In the genomic region with DNA sequence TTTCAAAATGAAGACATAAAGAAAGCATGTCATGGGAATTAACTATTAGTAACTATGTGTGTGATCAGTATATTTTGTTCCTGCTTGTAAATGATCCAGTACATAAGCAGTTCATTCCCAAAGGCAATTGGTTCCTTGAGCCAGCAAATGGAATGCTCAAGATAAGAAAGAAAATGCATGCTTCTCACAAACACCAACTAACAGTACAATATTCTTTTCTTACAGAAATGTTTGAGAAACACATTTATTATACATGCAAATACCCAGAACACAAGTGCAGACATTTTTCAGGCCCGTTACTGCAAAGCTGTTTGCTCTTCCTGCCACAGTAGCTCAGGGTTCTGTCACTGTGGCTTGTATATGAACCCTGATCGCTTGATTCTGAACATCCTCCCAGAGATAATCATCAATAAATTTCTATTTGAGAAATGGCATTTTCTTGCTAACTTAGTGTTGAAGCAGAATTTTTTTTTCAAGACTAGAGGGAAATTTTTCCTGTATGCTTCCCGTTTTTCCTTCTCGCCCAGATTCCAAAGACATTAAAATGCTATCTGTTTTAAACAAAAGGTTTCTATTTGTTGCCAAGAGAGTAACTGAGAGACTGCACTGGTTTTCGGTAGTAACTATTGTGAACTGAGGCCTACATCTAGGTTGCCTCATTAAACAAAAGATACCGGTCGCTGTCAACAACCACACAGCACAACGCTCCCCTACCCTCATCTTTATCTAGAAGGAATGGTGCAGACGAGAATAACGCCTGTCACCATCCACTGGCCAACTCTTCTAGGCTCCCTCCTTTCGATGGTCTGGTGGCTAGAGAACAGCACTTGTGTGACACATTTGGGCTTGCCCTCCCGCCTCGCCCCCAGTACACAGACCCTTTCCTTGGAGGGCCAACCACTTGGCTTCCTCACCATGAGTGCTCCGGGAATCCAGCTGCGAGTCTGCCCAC, we compare ENCODE assay signal across 8 cellular contexts. TPM values are rescaled to one million over a fixed set of nuclear protein-coding genes. Genes with fewer than 3 reads are reported as not detected.
DNase-seq lines count a peak whose midpoint lies in the region; ATAC-seq and TF ChIP-seq lines count a peak whose summit lies in the region.

No MANE protein-coding gene starts in this region.

- no peak overlapping the region for H2AFZ ChIP-seq in OCI-LY7 (ENCODE audit: low read length)

- no peaks in the 10 kb centered on the region for H3K27me3 Mint-ChIP-seq in CD4-positive, alpha-beta memory T cell
- H3K27me3 Mint-ChIP-seq in naive thymus-derived CD4-positive, alpha-beta T cell: no peaks in the 10 kb centered on the region

- H3K9me2 ChIP-seq in OCI-LY7 (ENCODE audit: insufficient read depth, low read length): no peaks in the 10 kb centered on the region

- H3K9ac ChIP-seq in HUES6 (ENCODE audit: low read length): peak overlapping the region; percentile 88

- TF ChIP-seq EP300 in esophagus muscularis mucosa (IDR thresholded peaks at IDR 0.05): no peak

- 3% methylated on average over 15 of the region's 15 CpGs for WGBS in esophagus muscularis mucosa

- peaks cover 0 to 5% (median 0%) of the 10 kb centered on the region in 8 donors for H3K9me3 Mint-ChIP-seq in CD4-positive, alpha-beta memory T cell
- H3K9me3 Mint-ChIP-seq in naive thymus-derived CD4-positive, alpha-beta T cell: no peaks in the 10 kb centered on the region

- TF ChIP-seq POLR2A in esophagus muscularis mucosa (IDR thresholded peaks at IDR 0.05; ENCODE audit: low read depth): no peak

- H3K27ac Mint-ChIP-seq in CD4-positive, alpha-beta memory T cell: peak overlapping the region; percentile 72 to 94 (median 82)
- H3K27ac Mint-ChIP-seq in naive thymus-derived CD4-positive, alpha-beta T cell: peak overlapping the region; percentile 82 to 97 (median 92)

- no peaks in the 10 kb centered on the region for H3K79me2 ChIP-seq in OCI-LY7 (ENCODE audit: insufficient read depth, low read depth, low read length)

- TF ChIP-seq CTCF in esophagus muscularis mucosa (IDR thresholded peaks at IDR 0.05): no peak
- no peak for TF ChIP-seq CTCF in OCI-LY7 (conservative IDR thresholded peaks at IDR 0.05; ENCODE audit: low read length)

- CTCF ChIA-PET in CD4-positive, alpha-beta memory T cell (lab: Charles Lee; ENCODE audit: partially characterized antibody): interaction anchor here (0.9 to 1.6 kb wide), 6 partner anchors 23 to 92 kb away, joined by 3 to 7 read pairs (median 3); no protein-coding TSS in a partner anchor
- CTCF ChIA-PET in naive thymus-derived CD4-positive, alpha-beta T cell (lab: Charles Lee): interaction anchor here (0.7 to 1.0 kb wide), 3 partner anchors 13 to 188 kb away, joined by 3 to 6 read pairs (median 4); no protein-coding TSS in a partner anchor
- CTCF ChIA-PET in OCI-LY7 (lab: Charles Lee; ENCODE audit: unreplicated experiment): no interaction called here

- H3K27me3 ChIP-seq in CD4-positive, alpha-beta memory T cell (ENCODE audit: insufficient read depth, low read length): no peaks in the 10 kb centered on the region
- H3K27me3 ChIP-seq in HUES6 (ENCODE audit: control insufficient read depth, insufficient read depth, low read length) (no peaks in the 10 kb centered on the region), esophagus muscularis mucosa (no peaks in the 10 kb centered on the region)
- H3K27me3 ChIP-seq in naive thymus-derived CD4-positive, alpha-beta T cell (ENCODE audit: control insufficient read depth in 2 of 2, insufficient read depth in 2 of 2, low read length in 2 of 2): no peaks in the 10 kb centered on the region

- peaks cover 66% of the 10 kb centered on the region for H3K4me1 ChIP-seq in CD4-positive, alpha-beta memory T cell (ENCODE audit: insufficient read depth, low read length)
- peaks cover 38% of the 10 kb centered on the region for H3K4me1 ChIP-seq in HUES6 (ENCODE audit: control insufficient read depth, insufficient read depth, low read length)
- H3K4me1 ChIP-seq in esophagus muscularis mucosa: peaks cover 17 to 68% (median 56%) of the 10 kb centered on the region in 4 donors
- peaks cover 5 to 28% of the 10 kb centered on the region in 2 donors for H3K4me1 ChIP-seq in naive thymus-derived CD4-positive, alpha-beta T cell (ENCODE audit: control insufficient read depth in 2 of 2, insufficient read depth in 2 of 2, low read length in 2 of 2)
- no peaks in the 10 kb centered on the region for H3K4me1 ChIP-seq in OCI-LY7 (ENCODE audit: insufficient read depth, low read length, poor library complexity, severe bottlenecking)

- no TSS peak for BruUV-seq in OCI-LY7 (replicated peaks; lab: Mats Ljungman, UMichigan)

- peak overlapping the region; percentile 39 to 86 for H3K4me3 ChIP-seq in CD4-positive, alpha-beta memory T cell (ENCODE audit: low read length in 2 of 2)
- H3K4me3 ChIP-seq in HUES6 (ENCODE audit: low read depth, low read length): peak overlapping the region; percentile 94
- H3K4me3 ChIP-seq in esophagus muscularis mucosa: peak overlapping the region; percentile 79 to 90 (median 86)
- H3K4me3 ChIP-seq in naive thymus-derived CD4-positive, alpha-beta T cell (ENCODE audit: low read length): peak overlapping the region; percentile 58
- no peak overlapping the region for H3K4me3 ChIP-seq in OCI-LY7 (ENCODE audit: low read depth, low read length, poor library complexity, severe bottlenecking)

- H3K4me1 Mint-ChIP-seq in CD4-positive, alpha-beta memory T cell: peaks cover 47 to 81% (median 60%) of the 10 kb centered on the region in 4 donors
- H3K4me1 Mint-ChIP-seq in naive thymus-derived CD4-positive, alpha-beta T cell: peaks cover 48 to 74% (median 62%) of the 10 kb centered on the region in 7 donors

- intact Hi-C loops in CD4-positive, alpha-beta memory T cell (cut with micrococcal nuclease): loop anchor here (1.0 to 10.0 kb wide), 4 partner anchors 15 to 365 kb away; no protein-coding TSS in a partner anchor
- intact Hi-C loops in esophagus muscularis mucosa (cut with DNase I) (loop anchor here (5.0 kb wide), 1 partner anchor 278 kb away; no protein-coding TSS in a partner anchor), OCI-LY7 (cut with micrococcal nuclease; ENCODE audit: unreplicated experiment) (no loop called here)
- intact Hi-C loops in naive thymus-derived CD4-positive, alpha-beta T cell (cut with micrococcal nuclease): loop anchor here (1.0 to 10.0 kb wide), 11 partner anchors 10 to 1542 kb away; a partner anchor contains a TSS

- ATAC-seq in naive thymus-derived CD4-positive, alpha-beta T cell: peak; percentile 20
- ATAC-seq in HG03521 (IDR thresholded peaks at IDR 0.05; ENCODE audit: unreplicated experiment) (no peak), GM21529 (IDR thresholded peaks at IDR 0.05; ENCODE audit: unreplicated experiment) (no peak)

- H3K9me3 ChIP-seq in CD4-positive, alpha-beta memory T cell (ENCODE audit: control insufficient read depth in 1 of 2, low read length in 2 of 2): no peaks in the 10 kb centered on the region
- no peaks in the 10 kb centered on the region for H3K9me3 ChIP-seq in HUES6 (ENCODE audit: control insufficient read depth, insufficient read depth, low read depth, low read length)
- H3K9me3 ChIP-seq in esophagus muscularis mucosa: no peaks in the 10 kb centered on the region
- H3K9me3 ChIP-seq in naive thymus-derived CD4-positive, alpha-beta T cell (ENCODE audit: control insufficient read depth in 2 of 3, low read length in 3 of 3): no peaks in the 10 kb centered on the region
- H3K9me3 ChIP-seq in OCI-LY7 (ENCODE audit: low read length): no peaks in the 10 kb centered on the region

- POLR2A ChIA-PET in CD4-positive, alpha-beta memory T cell (lab: Charles Lee; ENCODE audit: partially characterized antibody): interaction anchor here (0.6 to 2.7 kb wide), 14 partner anchors 8 to 854 kb away, joined by 3 to 14 read pairs (median 4); a partner anchor contains a TSS
- POLR2A ChIA-PET in naive thymus-derived CD4-positive, alpha-beta T cell (lab: Charles Lee): interaction anchor here (0.7 to 1.7 kb wide), 13 partner anchors 12 to 646 kb away, joined by 3 to 8 read pairs (median 3); no protein-coding TSS in a partner anchor
- POLR2A ChIA-PET in OCI-LY7 (lab: Charles Lee): no interaction called here

- H3K4me2 ChIP-seq in OCI-LY7 (ENCODE audit: low read length): no peak overlapping the region

- H4K20me1 ChIP-seq in OCI-LY7 (ENCODE audit: insufficient read depth, low read length): no peaks in the 10 kb centered on the region

- peaks cover 0 to 19% of the 10 kb centered on the region in 2 donors for H3K36me3 Mint-ChIP-seq in CD4-positive, alpha-beta memory T cell
- H3K36me3 Mint-ChIP-seq in naive thymus-derived CD4-positive, alpha-beta T cell: peaks cover 0 to 7% (median 0%) of the 10 kb centered on the region in 5 donors

- no peaks in the 10 kb centered on the region for H3K36me3 ChIP-seq in CD4-positive, alpha-beta memory T cell (ENCODE audit: insufficient read depth, low read length)
- H3K36me3 ChIP-seq in HUES6 (ENCODE audit: control insufficient read depth, insufficient read depth, low read length) (no peaks in the 10 kb centered on the region), esophagus muscularis mucosa (no peaks in the 10 kb centered on the region), OCI-LY7 (ENCODE audit: insufficient read depth, low read length) (no peaks in the 10 kb centered on the region)
- no peaks in the 10 kb centered on the region for H3K36me3 ChIP-seq in naive thymus-derived CD4-positive, alpha-beta T cell (ENCODE audit: control insufficient read depth in 2 of 3, insufficient read depth in 3 of 3, low read length in 3 of 3)

- peak overlapping the region; percentile 81 to 95 (median 92) for H3K4me3 Mint-ChIP-seq in CD4-positive, alpha-beta memory T cell
- H3K4me3 Mint-ChIP-seq in naive thymus-derived CD4-positive, alpha-beta T cell: peak overlapping the region; percentile 80 to 98 (median 93)

- peak overlapping the region; percentile 69 for H3K27ac ChIP-seq in CD4-positive, alpha-beta memory T cell (ENCODE audit: low read depth, low read length)
- H3K27ac ChIP-seq in HUES6 (ENCODE audit: low read depth, low read length) (no peak overlapping the region), esophagus muscularis mucosa (replicated peaks in 1 of 4) (peak overlapping the region; percentile 89 to 98 (median 94)), OCI-LY7 (ENCODE audit: low read depth, low read length, poor library complexity, severe bottlenecking) (no peak overlapping the region)
- peak overlapping the region; percentile 72 for H3K27ac ChIP-seq in naive thymus-derived CD4-positive, alpha-beta T cell (ENCODE audit: low read depth, low read length)

- peak in 4 of 5 donors; percentile 39 to 55 (median 48) for DNase-seq in CD4-positive, alpha-beta memory T cell
- DNase-seq in activated CD4-positive, alpha-beta T cell treated with anti-CD3 and anti-CD28 coated beads, Interleukin-2, amount 50 U/mL, for 1 hour: peak; percentile 12
- DNase-seq in esophagus muscularis mucosa (ENCODE audit: extremely low spot score) (no peak), OCI-LY7 (ENCODE audit: low spot score) (no peak)
- DNase-seq in naive thymus-derived CD4-positive, alpha-beta T cell: peak in 7 of 9 donors; percentile 18 to 58 (median 41)

RNA-seq across cellular contexts. Expression of a gene that starts 1.7 kb away (rescaled TPM):
- 10 to 100 TPM; 50.7 to 57.2 TPM for total RNA-seq in CD4-positive, alpha-beta memory T cell
- polyA plus RNA-seq in CD4-positive, alpha-beta memory T cell: 10 to 100 TPM in 1 of 2 donors, 1 to 10 TPM in 1; 6.9 to 18.4 TPM
- total RNA-seq in esophagus muscularis mucosa: 10 to 100 TPM; 64.0 to 80.4 (median 69.2) TPM
- 10 to 100 TPM; 37.7 to 60.6 (median 47.7) TPM for total RNA-seq in naive thymus-derived CD4-positive, alpha-beta T cell
- 10 to 100 TPM in 1 of 2 donors, 1 to 10 TPM in 1; 7.2 to 11.4 TPM for polyA plus RNA-seq in naive thymus-derived CD4-positive, alpha-beta T cell
- not detected in 2 replicates for total RNA-seq in OCI-LY7 (2014; rRNA removed; shearing (Covaris generic))
- not detected in 2 replicates for total RNA-seq in OCI-LY7 (2022)

Comparison
In these comparisons a context has a peak if more than half of its experiments do, and no peak if none do; other contexts are left out.
1. DNase-seq: peak in CD4-positive, alpha-beta memory T cell (4 of 5), activated CD4-positive, alpha-beta T cell treated with anti-CD3 and anti-CD28 coated beads, Interleukin-2, amount 50 U/mL, for 1 hour (single experiment) and naive thymus-derived CD4-positive, alpha-beta T cell (7 of 9); none in esophagus muscularis mucosa (single experiment) and OCI-LY7 (single experiment).
2. H3K27ac ChIP-seq: peak in CD4-positive, alpha-beta memory T cell (single experiment), esophagus muscularis mucosa (4 of 4) and naive thymus-derived CD4-positive, alpha-beta T cell (single experiment); none in HUES6 (single experiment) and OCI-LY7 (single experiment).
3. RNA of a gene that starts 1.7 kb away (total RNA-seq): 64.0 to 80.4 TPM in esophagus muscularis mucosa, 50.7 to 57.2 TPM in CD4-positive, alpha-beta memory T cell and 37.7 to 60.6 TPM in naive thymus-derived CD4-positive, alpha-beta T cell; not detected in OCI-LY7; every median in the first group is over 10 times any median in the second.